8 cellular contexts compared by ENCODE assay signal in genomic region chr22:28800308-28801041, GRCh38. TPM values are rescaled to one million over a fixed set of nuclear protein-coding genes. Genes with fewer than 3 reads are reported as not detected.
DNase-seq lines count a peak whose midpoint lies in the region; ATAC-seq and TF ChIP-seq lines count a peak whose summit lies in the region.

XBP1 (minus strand) TSS chr22:28800569.

- H3K27ac Mint-ChIP-seq in T-helper 1 cell treated with Interleukin-12 subunit alpha and Interleukin-12 subunit beta and Interleukin-4 antibody, amounts not matched to agents 30 μg/mL and 1 μg/mL, for 36 hours: peak within 1 kb of the TSS; percentile 100

- H3K36me3 ChIP-seq in upper lobe of left lung: peaks cover 21 to 41% (median 26%) of the 10 kb centered on the region in 4 donors

- intact Hi-C loops in left cardiac atrium (cut with DNase I): loop anchor here in 1 of 2 donors (5.0 kb wide), 1 partner anchor 58 kb away; the partner anchor contains the start of genes CHEK2 and HSCB
- intact Hi-C loops in posterior vena cava (cut with DNase I): no loop called here

- peak; percentile 83 to 100 (median 100) for TF ChIP-seq POLR2A in upper lobe of left lung (IDR thresholded peaks at IDR 0.05)

- peak; percentile 52 for DNase-seq in NCI-H128 (lab: John Stamatoyannopoulos, UW; ENCODE audit: unreplicated experiment)
- DNase-seq in amniotic stem cell (lab: John Stamatoyannopoulos, UW): peak; percentile 83
- DNase-seq in left cardiac atrium: peak; percentile 97
- DNase-seq in posterior vena cava (ENCODE audit: low spot score): peak; percentile 99
- peak; percentile 94 to 99 for DNase-seq in upper lobe of left lung

- no peaks in the 10 kb centered on the region for H3K9me3 Mint-ChIP-seq in T-helper 1 cell treated with Interleukin-12 subunit alpha and Interleukin-12 subunit beta and Interleukin-4 antibody, amounts not matched to agents 30 μg/mL and 1 μg/mL, for 36 hours

- peaks cover 50% of the 10 kb centered on the region for H3K36me3 Mint-ChIP-seq in T-helper 1 cell treated with Interleukin-12 subunit alpha and Interleukin-12 subunit beta and Interleukin-4 antibody, amounts not matched to agents 30 μg/mL and 1 μg/mL, for 36 hours (ENCODE audit: low read depth)

- peak in 1 of 4 donors; percentile 74 for TF ChIP-seq EP300 in upper lobe of left lung (IDR thresholded peaks at IDR 0.05)

- no peaks in the 10 kb centered on the region for H3K27me3 ChIP-seq in upper lobe of left lung

- H3K4me3 ChIP-seq in GM12875 (ENCODE audit: low read depth, low read length): peak within 1 kb of the TSS; percentile 85
- H3K4me3 ChIP-seq in upper lobe of left lung: peak within 1 kb of the TSS; percentile 70 to 81 (median 74)

- no peaks in the 10 kb centered on the region for H3K27me3 Mint-ChIP-seq in T-helper 1 cell treated with Interleukin-12 subunit alpha and Interleukin-12 subunit beta and Interleukin-4 antibody, amounts not matched to agents 30 μg/mL and 1 μg/mL, for 36 hours (ENCODE audit: low read depth)

- H3K27ac ChIP-seq in upper lobe of left lung: peak within 1 kb of the TSS; percentile 98 to 100 (median 99)

- H3K9me3 ChIP-seq in upper lobe of left lung: no peaks in the 10 kb centered on the region

- peak within 1 kb of the TSS; percentile 98 for H3K4me3 Mint-ChIP-seq in T-helper 1 cell treated with Interleukin-12 subunit alpha and Interleukin-12 subunit beta and Interleukin-4 antibody, amounts not matched to agents 30 μg/mL and 1 μg/mL, for 36 hours

- 0% methylated on average over 13 to 40 of the region's 78 CpGs for WGBS in upper lobe of left lung, 2 donors

- peak; percentile 83 for ATAC-seq in HG02678 (IDR thresholded peaks at IDR 0.05; ENCODE audit: unreplicated experiment)
- peak; percentile 97 to 98 for ATAC-seq in left cardiac atrium
- ATAC-seq in upper lobe of left lung (ENCODE audit: low FRiP score in 2 of 2): peak; percentile 97 to 98

- TF ChIP-seq CTCF in GM12875 (IDR thresholded peaks at IDR 0.05; ENCODE audit: borderline replicate concordance, insufficient read depth, low read depth, low read length): no peak
- peak in 1 of 6 experiments; percentile 3 for TF ChIP-seq CTCF in upper lobe of left lung (IDR thresholded peaks at IDR 0.05)

- H3K4me1 Mint-ChIP-seq in T-helper 1 cell treated with Interleukin-12 subunit alpha and Interleukin-12 subunit beta and Interleukin-4 antibody, amounts not matched to agents 30 μg/mL and 1 μg/mL, for 36 hours (ENCODE audit: low read depth): peaks cover 42% of the 10 kb centered on the region

- H3K4me1 ChIP-seq in upper lobe of left lung: peaks cover 46 to 60% (median 52%) of the 10 kb centered on the region in 4 donors

RNA-seq across cellular contexts. Expression of gene XBP1, which starts in this region (rescaled TPM):
- total RNA-seq in left cardiac atrium (100 to 1,000 TPM in 1 of 2 donors, 10 to 100 TPM in 1; 74.8 to 144 TPM), posterior vena cava (100 to 1,000 TPM; 113 to 124 TPM), upper lobe of left lung (100 to 1,000 TPM; 208 to 377 (median 279) TPM)

Comparison
In these comparisons a context has a peak if more than half of its experiments do, and no peak if none do; other contexts are left out.
1. Peak in every context shown above with its lines: DNase-seq, ATAC-seq, H3K4me3 ChIP-seq and H3K27ac ChIP-seq.